ENCODE assay signal across 2 cellular contexts in genomic region chr14:100158566-100159106, GRCh38.
TF ChIP-seq lines count a peak whose summit lies in the region.

No MANE protein-coding gene starts in this region.

TF ChIP-seq in A549, 52 proteins besides CTCF, POLR2A, EP300 and RAD21:
- TF ChIP-seq KDM5A (IDR thresholded peaks at IDR 0.05): no peak
- no peak for TF ChIP-seq CBX2 (IDR thresholded peaks at IDR 0.05; ENCODE audit: borderline replicate concordance, low read depth)
- TF ChIP-seq SMC3 (IDR thresholded peaks at IDR 0.05): no peak
TF ChIP-seq in A549: peak in this region for 0.

TF ChIP-seq in GM12878, 131 proteins besides CTCF, POLR2A, EP300 and RAD21:
- TF ChIP-seq ELK1 (IDR thresholded peaks at IDR 0.05; ENCODE audit: low read depth, low read length) (no peak), RFX5 (IDR thresholded peaks at IDR 0.05; ENCODE audit: low read depth, low read length) (no peak), CEBPZ (IDR thresholded peaks at IDR 0.05; ENCODE audit: low read depth, low read length) (no peak), TARDBP (IDR thresholded peaks at IDR 0.05; ENCODE audit: borderline replicate concordance) (no peak), PBX3 (IDR thresholded peaks at IDR 0.05; ENCODE audit: insufficient replicate concordance, low read depth, low read length) (no peak)
